In the genomic region with DNA sequence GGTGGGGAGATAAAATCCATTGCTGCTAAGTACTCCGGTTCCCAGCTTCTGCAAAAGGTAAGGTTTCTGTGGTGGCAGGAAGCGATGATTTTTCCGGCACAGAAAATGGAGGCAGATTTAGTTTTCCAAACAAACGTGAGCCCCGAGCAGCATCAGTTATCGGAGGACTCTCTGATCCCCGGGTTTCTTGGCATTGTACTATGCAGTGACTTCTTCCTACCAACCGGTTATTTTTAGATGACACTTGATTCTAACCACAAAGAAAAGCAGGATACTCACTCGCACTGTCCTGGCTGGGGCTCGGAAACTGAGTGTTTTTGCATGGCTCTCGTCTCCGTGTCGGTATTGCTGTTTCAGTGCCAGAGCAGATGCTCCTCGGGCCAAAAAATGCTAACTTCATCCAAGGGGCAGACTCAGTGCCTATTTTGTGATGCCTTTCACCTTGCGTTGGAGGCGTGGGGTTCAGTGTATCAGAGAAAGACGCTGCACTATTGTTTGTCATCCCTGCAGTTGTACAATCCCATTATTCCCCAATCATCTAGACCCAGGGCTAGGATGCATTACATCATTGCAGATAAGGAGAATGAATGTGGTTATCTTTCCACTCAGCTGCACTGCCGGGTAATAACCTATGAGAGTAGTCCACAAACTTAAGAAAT, we compare ENCODE assay signal across 11 cellular contexts. TPM values are rescaled to one million over a fixed set of nuclear protein-coding genes. Genes with fewer than 3 reads are reported as not detected.
DNase-seq lines count a peak whose midpoint lies in the region; ATAC-seq and TF ChIP-seq lines count a peak whose summit lies in the region.
"Had no signal": no experiment of that assay in that cellular context is flagged by ENCODE, and none has a peak within 500 bp of the region (broad histone marks: within the 10 kb centered on the region; RNA-seq: fewer than 3 reads in every experiment).

No MANE protein-coding gene starts in this region.

- in situ Hi-C loops in astrocyte of the cerebellum (cut with HindIII; ENCODE audit: low sequenced_read_pairs) = no loop called here

- peaks cover 6 to 11% of the 10 kb centered on the region in 2 donors for H3K27me3 ChIP-seq in stomach smooth muscle (ENCODE audit: control insufficient read depth in 1 of 2, insufficient read depth in 2 of 2, low read length in 2 of 2)

- H3K27ac ChIP-seq in stomach smooth muscle (ENCODE audit: low read length) = peak overlapping the region; percentile 37

- H3K9me3 ChIP-seq in stomach smooth muscle (ENCODE audit: control insufficient read depth in 2 of 2, low read length in 2 of 2) = no peaks in the 10 kb centered on the region

- H3K36me3 ChIP-seq in stomach smooth muscle (ENCODE audit: control insufficient read depth in 2 of 2, insufficient read depth in 2 of 2, low read length in 2 of 2) = no peaks in the 10 kb centered on the region

- H3K4me3 ChIP-seq in astrocyte of the cerebellum (ENCODE audit: low read depth, low read length) (peak overlapping the region; percentile 15), stomach smooth muscle (ENCODE audit: low read length in 2 of 2) (peak overlapping the region; percentile 72 to 77)

- H3K4me1 ChIP-seq in stomach smooth muscle (ENCODE audit: control insufficient read depth, insufficient read depth, low read length) = peaks cover 29% of the 10 kb centered on the region

- peak overlapping the region; percentile 47 to 54 for H3K9ac ChIP-seq in stomach smooth muscle (ENCODE audit: low read length in 2 of 2)

- TF ChIP-seq CTCF in astrocyte of the cerebellum (IDR thresholded peaks at IDR 0.05; ENCODE audit: low read depth, low read length, missing control alignments) (no peak), omental fat pad (IDR thresholded peaks at IDR 0.05) (no peak)

- no peak for ATAC-seq in omental fat pad (ENCODE audit: low FRiP score)

- DNase-seq in NCI-H2029 (lab: John Stamatoyannopoulos, UW) (peak; percentile 32), NCI-H2029 treated with DMSO at 0.1 percent for 48 hours (lab: John Stamatoyannopoulos, UW) (no peak), astrocyte of the cerebellum (ENCODE audit: low read depth) (no peak), inferior parietal cortex (ENCODE audit: extremely low spot score) (peak; percentile 34), glomerular visceral epithelial cell (ENCODE audit: extremely low spot score) (no peak), omental fat pad (ENCODE audit: low spot score) (no peak), GOT3 (lab: John Stamatoyannopoulos, UW) (no peak)
- DNase-seq: activated naive CD8-positive, alpha-beta T cell treated with anti-CD3 and anti-CD28 coated beads for 36 hours; MV-4-11; stimulated activated CD4-positive, alpha-beta T cell treated with anti-CD3 and anti-CD28 coated beads, Interleukin-4, amount 100 ng/mL, for 1 hour had no signal

RNA-seq across cellular contexts. Expression of a gene that starts 1.3 kb away (rescaled TPM):
- total RNA-seq in omental fat pad = 1 to 10 TPM; 2.6 to 6.1 (median 4.5) TPM
- total RNA-seq: activated naive CD8-positive, alpha-beta T cell treated with anti-CD3 and anti-CD28 coated beads for 36 hours had no signal

Comparison
In these comparisons a context has a peak if more than half of its experiments do, and no peak if none do; other contexts are left out.
1. DNase-seq: peak in NCI-H2029 (single experiment) and inferior parietal cortex (single experiment); none in NCI-H2029 treated with DMSO at 0.1 percent for 48 hours (single experiment), astrocyte of the cerebellum (single experiment), glomerular visceral epithelial cell (single experiment), omental fat pad (single experiment) and GOT3 (single experiment).